In the genomic region with DNA sequence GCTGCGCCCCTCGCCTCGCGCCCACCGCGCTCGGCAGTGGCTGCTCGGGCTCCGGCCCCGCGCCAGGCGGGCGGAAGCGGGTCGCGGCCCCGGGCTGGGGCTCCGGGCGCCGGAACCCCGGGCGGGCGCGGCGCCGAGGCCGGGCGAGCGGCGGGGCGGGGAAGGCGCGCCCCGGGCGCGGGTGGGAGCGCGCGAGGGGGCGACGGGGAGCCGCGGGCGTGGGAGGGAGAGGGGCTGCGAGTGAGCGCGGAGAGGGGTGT, we compare ENCODE assay signal across 8 cellular contexts. TPM values are rescaled to one million over a fixed set of nuclear protein-coding genes. Genes with fewer than 3 reads are reported as not detected.
DNase-seq lines count a peak whose midpoint lies in the region; ATAC-seq and TF ChIP-seq lines count a peak whose summit lies in the region.

No MANE protein-coding gene starts in this region.

- no peaks in the 10 kb centered on the region for H3K9me3 Mint-ChIP-seq in activated T-cell treated with anti-CD3 and anti-CD28 coated beads, Interleukin-2, amount 50 U/mL, for 72 hours

- 1% methylated on average over 28 to 47 of the region's 47 CpGs; no CpG with 5 or more reads in 1 of the 4 donors for WGBS in heart left ventricle, 4 donors

- H3K27ac ChIP-seq in heart left ventricle (peak overlapping the region in 11 of 12 donors; percentile 48 to 83 (median 68)), upper lobe of right lung (peak overlapping the region; percentile 74)

- H3K36me3 ChIP-seq in heart left ventricle (no peaks in the 10 kb centered on the region), kidney epithelial cell (ENCODE audit: control insufficient read depth, insufficient read depth, low read length) (no peaks in the 10 kb centered on the region), upper lobe of right lung (no peaks in the 10 kb centered on the region)

- no peaks in the 10 kb centered on the region for H3K9me3 ChIP-seq in heart left ventricle
- H3K9me3 ChIP-seq in upper lobe of right lung, result no peaks in the 10 kb centered on the region

- TF ChIP-seq CTCF in heart left ventricle (IDR thresholded peaks at IDR 0.05), result no peak
- no peak for TF ChIP-seq CTCF in kidney epithelial cell (IDR thresholded peaks at IDR 0.05; ENCODE audit: insufficient read depth, low read length, poor library complexity, severe bottlenecking)
- no peak for TF ChIP-seq CTCF in upper lobe of right lung (IDR thresholded peaks at IDR 0.05)

- TF ChIP-seq POLR2A in heart left ventricle (IDR thresholded peaks at IDR 0.05), result no peak

- no peak overlapping the region for H3K27ac Mint-ChIP-seq in activated T-cell treated with anti-CD3 and anti-CD28 coated beads, Interleukin-2, amount 50 U/mL, for 72 hours

- H3K36me3 Mint-ChIP-seq in activated T-cell treated with anti-CD3 and anti-CD28 coated beads, Interleukin-2, amount 50 U/mL, for 72 hours (ENCODE audit: insufficient read depth in 2 of 2), result peaks cover 6% of the 10 kb centered on the region in 2 donors

- H3K4me3 ChIP-seq in heart left ventricle, result peak overlapping the region; percentile 66 to 84 (median 74)
- H3K4me3 ChIP-seq in kidney epithelial cell (ENCODE audit: low read depth, low read length), result peak overlapping the region; percentile 95
- H3K4me3 ChIP-seq in upper lobe of right lung, result peak overlapping the region; percentile 77

- peaks cover 81% of the 10 kb centered on the region for H3K27me3 Mint-ChIP-seq in activated T-cell treated with anti-CD3 and anti-CD28 coated beads, Interleukin-2, amount 50 U/mL, for 72 hours (ENCODE audit: low read depth)

- ATAC-seq in heart left ventricle (no peak), upper lobe of right lung (no peak), GM21717 (IDR thresholded peaks at IDR 0.05; ENCODE audit: unreplicated experiment) (no peak)
- no peak for ATAC-seq in activated T-cell treated with anti-CD3 and anti-CD28 coated beads, Interleukin-2, amount 50 U/mL, for 72 hours (replicated peaks in 1 of 2)

- H3K4me1 ChIP-seq in heart left ventricle (peaks cover 0 to 39% (median 7%) of the 10 kb centered on the region in 12 donors), upper lobe of right lung (peaks cover 19% of the 10 kb centered on the region)

- DNase-seq in heart left ventricle (no peak), cardiac septum (ENCODE audit: low spot score) (no peak), kidney epithelial cell (ENCODE audit: low read depth) (no peak), upper lobe of right lung (no peak), LoVo (ENCODE audit: low spot score) (no peak), NOMO-1 (lab: John Stamatoyannopoulos, UW; ENCODE audit: unreplicated experiment in 2 of 2) (no peak)
- DNase-seq in activated T-cell treated with anti-CD3 and anti-CD28 coated beads, Interleukin-2, amount 50 U/mL, for 72 hours, result no peak

- H3K4me3 Mint-ChIP-seq in activated T-cell treated with anti-CD3 and anti-CD28 coated beads, Interleukin-2, amount 50 U/mL, for 72 hours, result peak overlapping the region; percentile 75 to 83

- peaks cover 0 to 46% (median 9%) of the 10 kb centered on the region in 9 donors for H3K27me3 ChIP-seq in heart left ventricle
- no peaks in the 10 kb centered on the region for H3K27me3 ChIP-seq in kidney epithelial cell (ENCODE audit: control insufficient read depth, insufficient read depth, low read length)
- peaks cover 25% of the 10 kb centered on the region for H3K27me3 ChIP-seq in upper lobe of right lung

- H3K4me1 Mint-ChIP-seq in activated T-cell treated with anti-CD3 and anti-CD28 coated beads, Interleukin-2, amount 50 U/mL, for 72 hours (ENCODE audit: low read depth), result peaks cover 8% of the 10 kb centered on the region

- intact Hi-C loops in heart left ventricle (cut with DNase I) (loop anchor here in 4 of 10 donors (5.0 to 10.0 kb wide), 3 partner anchors 91 to 112 kb away; partner anchors contain the start of gene TRA2B (in 1 of the 4)), cardiac septum (cut with DNase I) (loop anchor here (2.0 kb wide), 1 partner anchor 111 kb away; no protein-coding TSS in a partner anchor), upper lobe of right lung (cut with DNase I) (no loop called here)

RNA-seq across cellular contexts. Expression of gene IGF2BP2, which starts 0.5 kb away (rescaled TPM):
- total RNA-seq in heart left ventricle, result 10 to 100 TPM; 11.2 to 21.8 (median 16.8) TPM
- polyA plus RNA-seq in heart left ventricle, result 10 to 100 TPM in 1 of 2 donors, 1 to 10 TPM in 1; 5.9 to 18.5 TPM
- 18.5 TPM for total RNA-seq in cardiac septum
- total RNA-seq in activated T-cell treated with anti-CD3 and anti-CD28 coated beads, Interleukin-2, amount 50 U/mL, for 72 hours, result 1 to 10 TPM in 1 of 2 donors, under 1 TPM in 1; 0.53 to 1.2 TPM
- total RNA-seq in kidney epithelial cell, result 68.6 and 77.0 TPM in 2 replicates
- 17.4 TPM for total RNA-seq in upper lobe of right lung
